In the genomic region with DNA sequence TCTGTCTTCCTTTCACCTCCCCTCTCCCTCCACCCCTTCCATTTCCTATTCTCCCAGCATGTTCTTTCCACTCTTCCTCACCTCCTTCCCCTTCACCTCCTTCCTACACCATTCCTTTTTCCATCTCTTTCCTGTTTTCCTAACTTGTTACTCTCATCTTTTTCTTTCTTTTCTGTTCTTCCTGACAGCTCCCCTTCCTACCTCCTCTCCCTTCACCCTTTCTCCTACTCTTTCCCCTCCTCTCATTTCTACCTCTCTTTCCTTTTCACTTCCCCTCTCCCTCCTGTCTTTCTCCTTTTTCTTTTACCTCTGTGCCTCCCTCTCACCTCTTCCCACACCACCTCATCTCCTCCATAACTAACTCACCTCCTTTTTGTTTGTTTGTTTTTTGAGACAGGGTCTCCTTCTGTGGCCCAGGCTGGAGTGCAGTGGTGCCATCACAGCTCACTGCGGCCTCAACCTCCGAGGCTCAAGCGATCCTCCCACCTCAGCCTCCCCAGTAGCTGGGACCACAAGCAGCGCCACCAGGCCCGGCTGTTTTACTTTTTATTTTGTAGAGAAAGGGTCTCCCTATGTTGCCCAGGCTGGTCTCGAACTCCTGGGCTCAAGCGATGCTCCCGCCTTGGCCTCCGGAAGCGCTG, we compare ENCODE assay signal across 8 cellular contexts. TPM values are rescaled to one million over a fixed set of nuclear protein-coding genes. Genes with fewer than 3 reads are reported as not detected.
DNase-seq lines count a peak whose midpoint lies in the region; ATAC-seq and TF ChIP-seq lines count a peak whose summit lies in the region.

No MANE protein-coding gene starts in this region.

- H3K9me3 ChIP-seq in heart left ventricle = no peaks in the 10 kb centered on the region
- no peaks in the 10 kb centered on the region for H3K9me3 ChIP-seq in breast epithelium
- no peaks in the 10 kb centered on the region for H3K9me3 ChIP-seq in mononuclear cell (ENCODE audit: low read depth, low read length)
- no peaks in the 10 kb centered on the region for H3K9me3 ChIP-seq in vagina

- TF ChIP-seq POLR2A in heart left ventricle (IDR thresholded peaks at IDR 0.05) = no peak
- TF ChIP-seq POLR2A in breast epithelium (IDR thresholded peaks at IDR 0.05) = no peak
- TF ChIP-seq POLR2A in vagina (IDR thresholded peaks at IDR 0.05) = no peak

- H3K36me3 ChIP-seq in heart left ventricle = no peaks in the 10 kb centered on the region
- no peaks in the 10 kb centered on the region for H3K36me3 ChIP-seq in breast epithelium
- H3K36me3 ChIP-seq in vagina = no peaks in the 10 kb centered on the region

- DNase-seq in heart left ventricle (peak in 1 of 5 donors; percentile 64), Right ventricle myocardium superior (no peak), breast epithelium (ENCODE audit: low spot score in 2 of 2) (no peak), vagina (ENCODE audit: extremely low spot score in 2 of 2) (no peak), hepatic stellate cell (ENCODE audit: low spot score) (no peak), NCI-H2227 (lab: John Stamatoyannopoulos, UW; ENCODE audit: unreplicated experiment) (no peak)

- 34 to 37% (median 34%) methylated on average over 10 of the region's 10 CpGs for WGBS in heart left ventricle, 4 donors

- H3K4me3 ChIP-seq in heart left ventricle = peak overlapping the region; percentile 66 to 99 (median 90)
- H3K4me3 ChIP-seq in breast epithelium = peak overlapping the region; percentile 80 to 100 (median 96)
- peak overlapping the region; percentile 69 for H3K4me3 ChIP-seq in mononuclear cell (ENCODE audit: low read length)
- H3K4me3 ChIP-seq in vagina = peak overlapping the region; percentile 92 to 97

- TF ChIP-seq CTCF in heart left ventricle (IDR thresholded peaks at IDR 0.05) = no peak
- no peak for TF ChIP-seq CTCF in breast epithelium (IDR thresholded peaks at IDR 0.05)
- no peak for TF ChIP-seq CTCF in vagina (IDR thresholded peaks at IDR 0.05)

- H3K27ac ChIP-seq in heart left ventricle (peak overlapping the region in 11 of 12 donors; percentile 93 to 99 (median 95)), breast epithelium (peak overlapping the region; percentile 98 to 100), vagina (peak overlapping the region; percentile 96)

- intact Hi-C loops in heart left ventricle (cut with DNase I) = no loop called here
- intact Hi-C loops in Right ventricle myocardium superior (cut with DNase I) = no loop called here
- intact Hi-C loops in breast epithelium (cut with DNase I; ENCODE audit: low total_unique reads) = no loop called here
- intact Hi-C loops in vagina (cut with DNase I) = no loop called here

- H3K27me3 ChIP-seq in heart left ventricle (no peaks in the 10 kb centered on the region), breast epithelium (no peaks in the 10 kb centered on the region), mononuclear cell (ENCODE audit: insufficient read depth, low read length) (no peaks in the 10 kb centered on the region), vagina (no peaks in the 10 kb centered on the region)

- H3K4me1 ChIP-seq in heart left ventricle = peaks cover 0 to 45% (median 30%) of the 10 kb centered on the region in 12 donors
- H3K4me1 ChIP-seq in breast epithelium = peaks cover 0 to 10% of the 10 kb centered on the region in 2 donors
- peaks cover 49% of the 10 kb centered on the region for H3K4me1 ChIP-seq in mononuclear cell (ENCODE audit: insufficient read depth, low read length)
- peaks cover 39% of the 10 kb centered on the region for H3K4me1 ChIP-seq in vagina

- no peak for ATAC-seq in heart left ventricle
- no peak for ATAC-seq in Right ventricle myocardium superior (ENCODE audit: poor library complexity)
- no peak for ATAC-seq in GM21717 (IDR thresholded peaks at IDR 0.05; ENCODE audit: unreplicated experiment)

RNA-seq across cellular contexts. Expression of a gene that starts 0.9 kb away (rescaled TPM):
- total RNA-seq in heart left ventricle (10 to 100 TPM; 32.6 to 52.7 (median 42.6) TPM), Right ventricle myocardium superior (36.8 TPM), breast epithelium (10 to 100 TPM; 37.1 to 61.6 (median 42.3) TPM), mononuclear cell (35.1 TPM), vagina (21.9 TPM)
- 10 to 100 TPM in 1 of 2 donors, 1 to 10 TPM in 1; 7.5 to 16.5 TPM for polyA plus RNA-seq in heart left ventricle
